22 cellular contexts compared by ENCODE assay signal in genomic region chr15:62452656-62453055, GRCh38.
"Had no signal": no experiment of that assay in that cellular context is flagged by ENCODE, and none has a peak within 500 bp of the region (broad histone marks: within the 10 kb centered on the region; RNA-seq: fewer than 3 reads in every experiment).

No MANE protein-coding gene starts in this region.

- H3K9me3 ChIP-seq: adrenal gland, body of pancreas, colonic mucosa, esophagus muscularis mucosa, left ventricle myocardium inferior, right atrium auricular region had no signal

- DNase-seq: activated CD4-positive, alpha-beta T cell treated with anti-CD3 and anti-CD28 coated beads, Interleukin-2, amount 50 U/mL, for 1 hour; adrenal gland; central memory CD4-positive, alpha-beta T cell; colonic mucosa; kidney; left ventricle myocardium inferior; naive thymus-derived CD8-positive, alpha-beta T cell; nucleus accumbens; stimulated activated CD4-positive, alpha-beta T cell treated with anti-CD3 and anti-CD28 coated beads, Interleukin-4, amount 100 ng/mL, for 4 hours; stimulated activated CD8-positive, alpha-beta memory T cell treated with anti-CD3 and anti-CD28 coated beads, Interleukin-4, amount 100 ng/mL, for 48 hours; stimulated activated naive CD4-positive, alpha-beta T cell treated with Interleukin-2 at 50 U/mL for 16 hours; substantia nigra; trophoblast cell had no signal

- H3K36me3 ChIP-seq: adrenal gland, colonic mucosa, esophagus muscularis mucosa, left ventricle myocardium inferior, right atrium auricular region had no signal

- H3K36me3 Mint-ChIP-seq: activated naive CD4-positive, alpha-beta T cell treated with anti-CD3 and anti-CD28 coated beads, Interleukin-2, amount 50 U/mL, for 24 hours; naive thymus-derived CD8-positive, alpha-beta T cell had no signal

- ATAC-seq: activated CD4-positive, CD25-positive, alpha-beta regulatory T cell treated with anti-CD3 and anti-CD28 coated beads, Interleukin-2, amount 50 U/mL, for 24 hours; activated T-helper 17 cell treated with anti-CD3 and anti-CD28 coated beads, Interleukin-2, amount 50 U/mL, for 72 hours; body of pancreas; naive thymus-derived CD8-positive, alpha-beta T cell had no signal

- H3K4me1 Mint-ChIP-seq: activated naive CD4-positive, alpha-beta T cell treated with anti-CD3 and anti-CD28 coated beads, Interleukin-2, amount 50 U/mL, for 24 hours; activated T-helper 17 cell treated with anti-CD3 and anti-CD28 coated beads, Interleukin-2, amount 50 U/mL, for 72 hours had no signal

- H3K4me3 ChIP-seq: adrenal gland, body of pancreas, colonic mucosa, esophagus muscularis mucosa, hepatocyte, left ventricle myocardium inferior, right atrium auricular region, skin epidermis had no signal

- H3K27ac ChIP-seq: body of pancreas, esophagus muscularis mucosa, hepatocyte, skin epidermis had no signal

- H3K4me3 Mint-ChIP-seq: activated naive CD4-positive, alpha-beta T cell treated with anti-CD3 and anti-CD28 coated beads, Interleukin-2, amount 50 U/mL, for 24 hours; activated T-helper 17 cell treated with anti-CD3 and anti-CD28 coated beads, Interleukin-2, amount 50 U/mL, for 72 hours; naive thymus-derived CD8-positive, alpha-beta T cell; T-helper 2 cell treated with Interferon-gamma antibody and Interleukin-4, amounts not matched to agents 5 μg/mL and 100 μg/mL, for 36 hours had no signal

- H3K4me2 ChIP-seq: hepatocyte had no signal

- H2AFZ ChIP-seq: hepatocyte had no signal

- H3K27me3 Mint-ChIP-seq: activated naive CD4-positive, alpha-beta T cell treated with anti-CD3 and anti-CD28 coated beads, Interleukin-2, amount 50 U/mL, for 24 hours had no signal

- H3K4me1 ChIP-seq: body of pancreas, colonic mucosa had no signal

- H3K27ac Mint-ChIP-seq: activated naive CD4-positive, alpha-beta T cell treated with anti-CD3 and anti-CD28 coated beads, Interleukin-2, amount 50 U/mL, for 24 hours; activated T-helper 17 cell treated with anti-CD3 and anti-CD28 coated beads, Interleukin-2, amount 50 U/mL, for 72 hours; naive thymus-derived CD8-positive, alpha-beta T cell; T-helper 2 cell treated with Interferon-gamma antibody and Interleukin-4, amounts not matched to agents 5 μg/mL and 100 μg/mL, for 36 hours had no signal

- H3K27me3 ChIP-seq: adrenal gland, body of pancreas, colonic mucosa, esophagus muscularis mucosa, hepatocyte, right atrium auricular region had no signal

- H3K9me3 Mint-ChIP-seq: activated naive CD4-positive, alpha-beta T cell treated with anti-CD3 and anti-CD28 coated beads, Interleukin-2, amount 50 U/mL, for 24 hours; activated T-helper 17 cell treated with anti-CD3 and anti-CD28 coated beads, Interleukin-2, amount 50 U/mL, for 72 hours; naive thymus-derived CD8-positive, alpha-beta T cell; T-helper 2 cell treated with Interferon-gamma antibody and Interleukin-4, amounts not matched to agents 5 μg/mL and 100 μg/mL, for 36 hours had no signal
